Comparison of ENCODE assay signal across 8 cellular contexts in the genomic region with DNA sequence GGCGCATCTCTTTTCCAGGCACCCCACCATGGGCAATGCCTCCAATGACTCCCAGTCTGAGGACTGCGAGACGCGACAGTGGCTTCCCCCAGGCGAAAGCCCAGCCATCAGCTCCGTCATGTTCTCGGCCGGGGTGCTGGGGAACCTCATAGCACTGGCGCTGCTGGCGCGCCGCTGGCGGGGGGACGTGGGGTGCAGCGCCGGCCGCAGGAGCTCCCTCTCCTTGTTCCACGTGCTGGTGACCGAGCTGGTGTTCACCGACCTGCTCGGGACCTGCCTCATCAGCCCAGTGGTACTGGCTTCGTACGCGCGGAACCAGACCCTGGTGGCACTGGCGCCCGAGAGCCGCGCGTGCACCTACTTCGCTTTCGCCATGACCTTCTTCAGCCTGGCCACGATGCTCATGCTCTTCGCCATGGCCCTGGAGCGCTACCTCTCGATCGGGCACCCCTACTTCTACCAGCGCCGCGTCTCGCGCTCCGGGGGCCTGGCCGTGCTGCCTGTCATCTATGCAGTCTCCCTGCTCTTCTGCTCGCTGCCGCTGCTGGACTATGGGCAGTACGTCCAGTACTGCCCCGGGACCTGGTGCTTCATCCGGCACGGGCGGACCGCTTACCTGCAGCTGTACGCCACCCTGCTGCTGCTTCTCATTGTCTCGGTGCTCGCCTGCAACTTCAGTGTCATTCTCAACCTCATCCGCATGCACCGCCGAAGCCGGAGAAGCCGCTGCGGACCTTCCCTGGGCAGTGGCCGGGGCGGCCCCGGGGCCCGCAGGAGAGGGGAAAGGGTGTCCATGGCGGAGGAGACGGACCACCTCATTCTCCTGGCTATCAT. TPM values are rescaled to one million over a fixed set of nuclear protein-coding genes. Genes with fewer than 3 reads are reported as not detected.
A peak's percentile ranks its signal among the peaks of the same experiment; 100 is the strongest.
DNase-seq lines count a peak whose midpoint lies in the region; ATAC-seq, FAIRE-seq and TF ChIP-seq lines count a peak whose summit lies in the region.

No MANE protein-coding gene starts in this region.

- TF ChIP-seq POLR2A in H54 (IDR thresholded peaks at IDR 0.05; ENCODE audit: low read depth, low read length) = no peak

- peak overlapping the region; percentile 57 for H3K56ac ChIP-seq in mesendoderm (ENCODE audit: low read length)

- H2BK120ac ChIP-seq in mesendoderm (ENCODE audit: low read depth, low read length) = no peak overlapping the region

- H3K36me3 ChIP-seq in mesendoderm (ENCODE audit: control insufficient read depth, insufficient read depth, low read length) = no peaks in the 10 kb centered on the region

- H2AK5ac ChIP-seq in mesendoderm (ENCODE audit: low read length) = no peak overlapping the region

- no peak overlapping the region for H3K27ac ChIP-seq in mesendoderm (ENCODE audit: low read depth, low read length)

- no peak for FAIRE-seq in H54 (lab: Jason Lieb, UNC)

- ATAC-seq in HG03135 (IDR thresholded peaks at IDR 0.05; ENCODE audit: unreplicated experiment) (peak; percentile 31), GM21576 (IDR thresholded peaks at IDR 0.05; ENCODE audit: unreplicated experiment) (no peak)
- peak; percentile 58 for ATAC-seq in stimulated activated memory B cell treated with anti-CD40 and anti-IgM and Interleukin-4, amounts not matched to agents 10 μg/mL and 1 μg/mL and 100 μg/mL, for 72 hours

- H3K79me1 ChIP-seq in mesendoderm (ENCODE audit: low read length) = no peaks in the 10 kb centered on the region

- DNase-seq in GM03348 (ENCODE audit: low spot score) (peak; percentile 40), ecto neural progenitor cell (ENCODE audit: low spot score) (peak; percentile 53), mesendoderm (peak; percentile 42), H54 (ENCODE audit: insufficient read length, low spot score) (no peak)
- peak; percentile 14 to 19 for DNase-seq in activated CD4-positive, alpha-beta T cell treated with anti-CD3 and anti-CD28 coated beads for 24 hours (ENCODE audit: low read depth in 2 of 2)

- peaks cover 23% of the 10 kb centered on the region for H3K27me3 ChIP-seq in mesendoderm (ENCODE audit: insufficient read depth, low read length, poor library complexity)

- peak overlapping the region; percentile 83 for H3K4me3 Mint-ChIP-seq in stimulated activated memory B cell treated with anti-CD40 and anti-IgM and Interleukin-4, amounts not matched to agents 10 μg/mL and 1 μg/mL and 100 μg/mL, for 72 hours

- peaks cover 49% of the 10 kb centered on the region for H3K27me3 Mint-ChIP-seq in stimulated activated memory B cell treated with anti-CD40 and anti-IgM and Interleukin-4, amounts not matched to agents 10 μg/mL and 1 μg/mL and 100 μg/mL, for 72 hours

- H3K27ac Mint-ChIP-seq in stimulated activated memory B cell treated with anti-CD40 and anti-IgM and Interleukin-4, amounts not matched to agents 10 μg/mL and 1 μg/mL and 100 μg/mL, for 72 hours = peak overlapping the region; percentile 25

- no peak overlapping the region for H4K5ac ChIP-seq in mesendoderm (ENCODE audit: low read length)

- no peak overlapping the region for H3K4ac ChIP-seq in mesendoderm (ENCODE audit: low read depth, low read length)

- no peaks in the 10 kb centered on the region for H3K79me2 ChIP-seq in mesendoderm (ENCODE audit: control insufficient read depth, insufficient read depth, low read length)

- H3K9ac ChIP-seq in mesendoderm (ENCODE audit: low read length) = peak overlapping the region; percentile 56

- no peak overlapping the region for H4K8ac ChIP-seq in mesendoderm (ENCODE audit: low read depth, low read length)

- H2BK15ac ChIP-seq in mesendoderm (replicated peaks; ENCODE audit: low read depth) = no peak overlapping the region

- H3K9me3 Mint-ChIP-seq in stimulated activated memory B cell treated with anti-CD40 and anti-IgM and Interleukin-4, amounts not matched to agents 10 μg/mL and 1 μg/mL and 100 μg/mL, for 72 hours = peaks cover 3% of the 10 kb centered on the region

- no CpG with 5 or more reads among the region's 67 CpGs for WGBS in mesendoderm (ENCODE audit: extremely low coverage, insufficient coverage, low lambda C conversion rate)

- H3K23ac ChIP-seq in mesendoderm (ENCODE audit: low read length) = no peak overlapping the region

- no peak overlapping the region for H2BK5ac ChIP-seq in mesendoderm (ENCODE audit: low read length)

- no peaks in the 10 kb centered on the region for H3K36me3 Mint-ChIP-seq in stimulated activated memory B cell treated with anti-CD40 and anti-IgM and Interleukin-4, amounts not matched to agents 10 μg/mL and 1 μg/mL and 100 μg/mL, for 72 hours

- H3K4me1 Mint-ChIP-seq in stimulated activated memory B cell treated with anti-CD40 and anti-IgM and Interleukin-4, amounts not matched to agents 10 μg/mL and 1 μg/mL and 100 μg/mL, for 72 hours = peaks cover 40% of the 10 kb centered on the region

- H3K4me3 ChIP-seq in mesendoderm (ENCODE audit: low read length) = peak overlapping the region; percentile 29

- H3K18ac ChIP-seq in mesendoderm (ENCODE audit: low read length) = no peak overlapping the region

- no peaks in the 10 kb centered on the region for H3K4me1 ChIP-seq in mesendoderm (ENCODE audit: control insufficient read depth, low read depth, low read length)

- peak overlapping the region; percentile 81 for H3K4me2 ChIP-seq in mesendoderm (ENCODE audit: low read length)

RNA-seq across cellular contexts. Expression of gene PTGER2, which starts 0.6 kb away (rescaled TPM):
- 0.27 TPM for polyA plus RNA-seq in mesendoderm (2013, experiment 1 of 2)
- 0.28 TPM for polyA plus RNA-seq in mesendoderm (2013, experiment 2 of 2)

RNA-seq across cellular contexts. Expression of gene PTGDR, which starts 47.2 kb away (rescaled TPM):
- polyA plus RNA-seq in mesendoderm (2013, experiment 1 of 2) = 0.03 TPM
- 0.01 TPM for polyA plus RNA-seq in mesendoderm (2013, experiment 2 of 2)
